In the genomic region with DNA sequence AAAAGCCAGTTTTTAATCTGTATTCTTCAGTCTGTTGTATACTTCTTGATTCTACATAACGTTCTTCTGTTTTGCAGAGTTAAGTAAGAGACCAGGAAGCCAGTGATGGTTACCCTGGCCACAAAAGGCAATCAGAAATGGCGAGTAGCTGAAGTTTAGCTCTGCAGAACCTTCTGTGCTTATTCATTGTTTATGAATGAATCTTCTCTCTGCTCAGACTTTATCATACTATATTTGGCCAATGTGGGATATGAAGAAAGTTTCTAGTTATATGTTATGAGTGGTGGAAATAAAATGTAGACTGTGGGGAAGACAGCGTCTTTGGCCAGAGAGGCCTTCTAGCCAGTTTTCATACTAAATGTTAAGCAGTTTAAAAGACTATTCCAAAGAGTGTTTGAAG, we compare ENCODE assay signal across 1 cellular context.
TF ChIP-seq lines count a peak whose summit lies in the region.

No MANE protein-coding gene starts in this region.

TF ChIP-seq in IMR-90, 13 proteins besides CTCF, POLR2A, EP300 and RAD21 (continued from another document):
- no peak for TF ChIP-seq USF2 (IDR thresholded peaks at IDR 0.05; ENCODE audit: low read depth, low read length)
- TF ChIP-seq RCOR1 (IDR thresholded peaks at IDR 0.05; ENCODE audit: insufficient replicate concordance, low read length) = no peak
- TF ChIP-seq NFE2L2 (IDR thresholded peaks at IDR 0.05; ENCODE audit: low read depth, low read length) = no peak
- no peak for TF ChIP-seq MAZ (IDR thresholded peaks at IDR 0.05; ENCODE audit: borderline replicate concordance, low read depth, low read length)
- TF ChIP-seq FOS (IDR thresholded peaks at IDR 0.05; ENCODE audit: low read depth, low read length) = no peak
- no peak for TF ChIP-seq MAFK (IDR thresholded peaks at IDR 0.05; ENCODE audit: low read depth, low read length)
- no peak for TF ChIP-seq BHLHE40 (IDR thresholded peaks at IDR 0.05; ENCODE audit: low read depth, low read length)
- no peak for TF ChIP-seq MXI1 (IDR thresholded peaks at IDR 0.05; ENCODE audit: borderline replicate concordance, low read depth, low read length)
- TF ChIP-seq, protein P1, sequence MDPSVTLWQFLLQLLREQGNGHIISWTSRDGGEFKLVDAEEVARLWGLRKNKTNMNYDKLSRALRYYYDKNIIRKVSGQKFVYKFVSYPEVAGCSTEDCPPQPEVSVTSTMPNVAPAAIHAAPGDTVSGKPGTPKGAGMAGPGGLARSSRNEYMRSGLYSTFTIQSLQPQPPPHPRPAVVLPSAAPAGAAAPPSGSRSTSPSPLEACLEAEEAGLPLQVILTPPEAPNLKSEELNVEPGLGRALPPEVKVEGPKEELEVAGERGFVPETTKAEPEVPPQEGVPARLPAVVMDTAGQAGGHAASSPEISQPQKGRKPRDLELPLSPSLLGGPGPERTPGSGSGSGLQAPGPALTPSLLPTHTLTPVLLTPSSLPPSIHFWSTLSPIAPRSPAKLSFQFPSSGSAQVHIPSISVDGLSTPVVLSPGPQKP (IDR thresholded peaks at IDR 0.05; ENCODE audit: borderline replicate concordance, low read depth, low read length) = no peak
- no peak for TF ChIP-seq CEBPB (IDR thresholded peaks at IDR 0.05; ENCODE audit: low read depth, low read length)
- no peak for TF ChIP-seq RFX5 (IDR thresholded peaks at IDR 0.05; ENCODE audit: low read depth, low read length)
- TF ChIP-seq SMC3 (IDR thresholded peaks at IDR 0.05; ENCODE audit: low read depth, low read length) = no peak
